12 cellular contexts compared by ENCODE assay signal in genomic region chr15:100043069-100043641, GRCh38.
DNase-seq lines count a peak whose midpoint lies in the region; ATAC-seq and TF ChIP-seq lines count a peak whose summit lies in the region.
"Had no signal": no experiment of that assay in that cellular context is flagged by ENCODE, and none has a peak within 500 bp of the region (broad histone marks: within the 10 kb centered on the region; RNA-seq: fewer than 3 reads in every experiment).

No MANE protein-coding gene starts in this region.

- in situ Hi-C loops in SK-MEL-5 (cut with HindIII; ENCODE audit: low pct_unique_long_range_greater_than_20kb, low sequenced_read_pairs) (no loop called here), gastrocnemius medialis (cut with MboI; ENCODE audit: low sequenced_read_pairs in 4 of 4) (no loop called here), GM13976 (cut with MboI; ENCODE audit: low sequenced_read_pairs, unreplicated experiment) (no loop called here)

- no peaks in the 10 kb centered on the region for H3K36me3 ChIP-seq in gastrocnemius medialis

- peak; percentile 93 to 95 for ATAC-seq in gastrocnemius medialis
- no peak for ATAC-seq in GM18870 (IDR thresholded peaks at IDR 0.05; ENCODE audit: unreplicated experiment)
- ATAC-seq in GM18502 (IDR thresholded peaks at IDR 0.05; ENCODE audit: poor library complexity, unreplicated experiment) = no peak
- ATAC-seq: activated naive CD8-positive, alpha-beta T cell treated with anti-CD3 and anti-CD28 coated beads, Interleukin-2, amount 50 U/mL, for 24 hours had no signal

- peak in 1 of 2 donors; percentile 2 for TF ChIP-seq POLR2A in gastrocnemius medialis (IDR thresholded peaks at IDR 0.05)

- H3K9me3 ChIP-seq in gastrocnemius medialis = no peaks in the 10 kb centered on the region

- no peaks in the 10 kb centered on the region for H3K27me3 ChIP-seq in gastrocnemius medialis

- no peak overlapping the region for H3K4me3 ChIP-seq in fibroblast of pulmonary artery (replicated peaks; ENCODE audit: low read depth, low read length)
- H3K4me3 ChIP-seq in gastrocnemius medialis = peak overlapping the region; percentile 16 to 35 (median 24)

- peak; percentile 46 for DNase-seq in H4 (ENCODE audit: low spot score)
- DNase-seq in SK-MEL-5 (ENCODE audit: low read depth, low spot score) = peak; percentile 9
- DNase-seq in fibroblast of pulmonary artery (ENCODE audit: low read depth) = peak; percentile 75
- DNase-seq in gastrocnemius medialis = peak; percentile 65 to 71
- DNase-seq in GM13976 (ENCODE audit: low spot score) = no peak
- no peak for DNase-seq in activated CD4-positive, alpha-beta T cell treated with anti-CD3 and anti-CD28 coated beads for 48 hours
- DNase-seq: activated CD4-positive, CD25-positive, alpha-beta regulatory T cell treated with anti-CD3 and anti-CD28 coated beads, Interleukin-2, amount 50 U/mL, for 72 hours; activated naive CD8-positive, alpha-beta T cell treated with anti-CD3 and anti-CD28 coated beads, Interleukin-2, amount 50 U/mL, for 24 hours; NCI-H748 treated with DMSO at 0.1 percent for 48 hours had no signal

- intact Hi-C loops in gastrocnemius medialis (cut with DNase I; ENCODE audit: low total_unique reads) = no loop called here

- TF ChIP-seq CTCF in fibroblast of pulmonary artery (IDR thresholded peaks at IDR 0.05; ENCODE audit: low read length, missing control alignments) (no peak), gastrocnemius medialis (IDR thresholded peaks at IDR 0.05 in 4 of 5, conservative IDR thresholded peaks at IDR 0.05 in 1 of 5) (no peak), GM13976 (IDR thresholded peaks at IDR 0.05; ENCODE audit: borderline replicate concordance, control extremely low read depth, extremely low read depth, insufficient read depth, missing control alignments) (no peak)

- peak overlapping the region; percentile 48 to 87 (median 74) for H3K27ac ChIP-seq in gastrocnemius medialis
- H3K27ac ChIP-seq: parathyroid adenoma had no signal

- H3K4me1 ChIP-seq in gastrocnemius medialis = peaks cover 21 to 23% of the 10 kb centered on the region in 2 donors
- H3K4me1 ChIP-seq: parathyroid adenoma had no signal

Comparison
In these comparisons a context has a peak if more than half of its experiments do, and no peak if none do; other contexts are left out.
1. DNase-seq: peak in H4 (single experiment), SK-MEL-5 (single experiment), fibroblast of pulmonary artery (single experiment) and gastrocnemius medialis (2 of 2); none in GM13976 (single experiment) and activated CD4-positive, alpha-beta T cell treated with anti-CD3 and anti-CD28 coated beads for 48 hours (single experiment).
2. ATAC-seq: peak in gastrocnemius medialis (2 of 2); none in GM18870 (single experiment) and GM18502 (single experiment).